In genomic region chr6:30344868-30345671, GRCh38 we compare ENCODE assay signal across 1 cellular context.
TF ChIP-seq lines count a peak whose summit lies in the region.

TSS of gene RPP21 (plus strand) at chr6:30345156. CDS start at chr6:30345172, 16 bp downstream.

TF ChIP-seq in K562, 482 proteins besides CTCF, POLR2A, EP300 and RAD21 (continued from another document):
- TF ChIP-seq, protein P1, sequence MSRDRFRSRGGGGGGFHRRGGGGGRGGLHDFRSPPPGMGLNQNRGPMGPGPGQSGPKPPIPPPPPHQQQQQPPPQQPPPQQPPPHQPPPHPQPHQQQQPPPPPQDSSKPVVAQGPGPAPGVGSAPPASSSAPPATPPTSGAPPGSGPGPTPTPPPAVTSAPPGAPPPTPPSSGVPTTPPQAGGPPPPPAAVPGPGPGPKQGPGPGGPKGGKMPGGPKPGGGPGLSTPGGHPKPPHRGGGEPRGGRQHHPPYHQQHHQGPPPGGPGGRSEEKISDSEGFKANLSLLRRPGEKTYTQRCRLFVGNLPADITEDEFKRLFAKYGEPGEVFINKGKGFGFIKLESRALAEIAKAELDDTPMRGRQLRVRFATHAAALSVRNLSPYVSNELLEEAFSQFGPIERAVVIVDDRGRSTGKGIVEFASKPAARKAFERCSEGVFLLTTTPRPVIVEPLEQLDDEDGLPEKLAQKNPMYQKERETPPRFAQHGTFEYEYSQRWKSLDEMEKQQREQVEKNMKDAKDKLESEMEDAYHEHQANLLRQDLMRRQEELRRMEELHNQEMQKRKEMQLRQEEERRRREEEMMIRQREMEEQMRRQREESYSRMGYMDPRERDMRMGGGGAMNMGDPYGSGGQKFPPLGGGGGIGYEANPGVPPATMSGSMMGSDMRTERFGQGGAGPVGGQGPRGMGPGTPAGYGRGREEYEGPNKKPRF (IDR thresholded peaks at IDR 0.05; ENCODE audit: low read depth, low read length), result no peak
- no peak for TF ChIP-seq SETDB1 (IDR thresholded peaks at IDR 0.05; ENCODE audit: low read length)
- TF ChIP-seq NBN (IDR thresholded peaks at IDR 0.05; ENCODE audit: low read depth), result no peak
- TF ChIP-seq MEF2A (IDR thresholded peaks at IDR 0.05; ENCODE audit: control insufficient read depth, low read depth, low read length), result no peak
- peak; percentile 57 to 79; a peak in 2 of 4 replicates for TF ChIP-seq NONO (IDR thresholded peaks at IDR 0.05; ENCODE audit: low read depth in 2 of 2, low read length in 1 of 2)
- peak; percentile 90; the same call in 1 of the 2 replicates for TF ChIP-seq CAMTA2 (CRISPR knock-in tag; conservative IDR thresholded peaks at IDR 0.05)
- peak; percentile 78; the same call in 1 of the 2 replicates for TF ChIP-seq GABPB1 (CRISPR knock-in tag; IDR thresholded peaks at IDR 0.05)
- TF ChIP-seq MTA3 (IDR thresholded peaks at IDR 0.05; ENCODE audit: borderline replicate concordance), result peak; percentile 74; the same call in 1 of the 2 replicates
- TF ChIP-seq RBBP5 (IDR thresholded peaks at IDR 0.05; ENCODE audit: borderline replicate concordance, insufficient read depth, low read length, poor library complexity, severe bottlenecking), result peak; percentile 78
- TF ChIP-seq HEY1 (CRISPR knock-in tag; IDR thresholded peaks at IDR 0.05; ENCODE audit: borderline replicate concordance), result no peak
